In the genomic region with DNA sequence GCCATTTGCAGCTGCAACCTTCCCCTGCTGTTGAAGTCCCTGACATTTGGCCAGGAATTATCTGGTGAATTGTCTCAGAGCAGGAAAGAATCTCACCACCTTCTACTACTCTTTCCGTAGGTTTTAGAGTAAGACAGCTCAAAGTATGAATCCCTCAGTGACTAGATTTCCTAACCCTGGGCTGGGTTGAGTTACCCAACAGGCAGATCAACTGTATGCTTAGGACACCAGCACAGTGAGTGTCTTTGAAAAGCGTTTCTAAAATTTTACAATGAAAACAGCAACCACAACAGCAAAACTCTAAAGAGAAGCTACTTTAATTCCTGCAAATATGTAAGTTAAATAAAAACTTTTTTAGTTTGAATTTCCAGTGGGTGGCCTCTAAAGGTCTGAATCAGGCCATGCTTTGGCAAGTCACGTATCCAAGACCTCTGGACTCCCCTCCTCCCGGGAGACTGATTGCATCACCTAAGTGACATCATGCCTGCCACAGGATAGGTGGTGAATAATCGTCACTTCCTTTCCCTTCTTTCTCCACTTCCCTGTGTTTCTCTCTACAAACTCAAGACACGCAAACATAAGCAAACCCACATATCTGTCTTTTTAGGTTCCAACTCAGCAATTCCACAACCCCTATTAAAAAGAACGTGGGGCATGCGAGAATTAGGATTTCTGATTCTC, we compare ENCODE assay signal across 1 cellular context.
A peak's percentile ranks its signal among the peaks of the same experiment; 100 is the strongest.
TF ChIP-seq lines count a peak whose summit lies in the region.

No MANE protein-coding gene starts in this region.

TF ChIP-seq in H1, 55 proteins besides CTCF, POLR2A, EP300 and RAD21:
- TF ChIP-seq JUND (IDR thresholded peaks at IDR 0.05; ENCODE audit: low read length) (peak; percentile 22; the same call in 1 of the 2 replicates), CTBP2 (IDR thresholded peaks at IDR 0.05; ENCODE audit: borderline replicate concordance, insufficient read depth, insufficient read length, low read length) (no peak), CEBPB (IDR thresholded peaks at IDR 0.05; ENCODE audit: low read depth, low read length) (peak; percentile 69; the same call in 1 of the 2 replicates)
